In genomic region chr19:33052352-33052972, GRCh38 we compare ENCODE assay signal across 1 cellular context.
TF ChIP-seq lines count a peak whose summit lies in the region.

No MANE protein-coding gene starts in this region.

TF ChIP-seq in GM23338, 12 proteins besides CTCF, POLR2A, EP300 and RAD21 (continued from another document):
- TF ChIP-seq ZNF462 (CRISPR knock-in tag; IDR thresholded peaks at IDR 0.05) (no peak), EZH2phosphoT487 (IDR thresholded peaks at IDR 0.05; ENCODE audit: unreplicated experiment) (no peak), EZH2 (IDR thresholded peaks at IDR 0.05; ENCODE audit: low read depth, unreplicated experiment) (no peak), CREB1 (CRISPR knock-in tag; IDR thresholded peaks at IDR 0.05; ENCODE audit: low read depth) (no peak), STAT1 (IDR thresholded peaks at IDR 0.05; ENCODE audit: unreplicated experiment) (no peak), REST (IDR thresholded peaks at IDR 0.05; ENCODE audit: unreplicated experiment) (no peak), JUNB (IDR thresholded peaks at IDR 0.05; ENCODE audit: unreplicated experiment) (no peak), ZNF114 (CRISPR knock-in tag; IDR thresholded peaks at IDR 0.05) (no peak), NANOG (IDR thresholded peaks at IDR 0.05; ENCODE audit: borderline replicate concordance) (no peak), POLR2AphosphoS5 (IDR thresholded peaks at IDR 0.05; ENCODE audit: low read depth) (no peak), ZNF331 (CRISPR knock-in tag; IDR thresholded peaks at IDR 0.05; ENCODE audit: low read depth) (no peak)
